8 cellular contexts compared by ENCODE assay signal in genomic region chr16:22297871-22298733, GRCh38. TPM values are rescaled to one million over a fixed set of nuclear protein-coding genes. Genes with fewer than 3 reads are reported as not detected.
DNase-seq lines count a peak whose midpoint lies in the region; ATAC-seq and TF ChIP-seq lines count a peak whose summit lies in the region.

No MANE protein-coding gene starts in this region.

- intact Hi-C loops in activated CD4-positive, alpha-beta memory T cell treated with anti-CD3 and anti-CD28 coated beads for 36 hours (cut with micrococcal nuclease) = loop anchor here (1.0 to 2.0 kb wide), 7 partner anchors 57 to 291 kb away; partner anchors contain the start of genes CDR2 and EEF2K

- H3K4me3 Mint-ChIP-seq in activated CD4-positive, alpha-beta memory T cell treated with anti-CD3 and anti-CD28 coated beads for 36 hours = peak overlapping the region; percentile 94

- H3K27ac Mint-ChIP-seq in activated CD4-positive, alpha-beta memory T cell treated with anti-CD3 and anti-CD28 coated beads for 36 hours = peak overlapping the region; percentile 97

- no peak for TF ChIP-seq CTCF in AG09319 (IDR thresholded peaks at IDR 0.05; ENCODE audit: low read depth, low read length)
- TF ChIP-seq CTCF in lung (IDR thresholded peaks at IDR 0.05; ENCODE audit: control extremely low read depth, extremely low read depth) = no peak

- peak; percentile 12 for ATAC-seq in GM19025 (IDR thresholded peaks at IDR 0.05; ENCODE audit: low read depth, unreplicated experiment)
- peak; percentile 30 for ATAC-seq in HG03558 (IDR thresholded peaks at IDR 0.05; ENCODE audit: extremely low read depth, unreplicated experiment)
- ATAC-seq in lung (ENCODE audit: insufficient read depth, low FRiP score) = peak; percentile 23

- POLR2A ChIA-PET in activated CD4-positive, alpha-beta memory T cell treated with anti-CD3 and anti-CD28 coated beads for 36 hours (lab: Charles Lee) = interaction anchor here (0.9 to 5.9 kb wide), 7 partner anchors 16 to 345 kb away, joined by 3 to 29 read pairs (median 5); partner anchors contain the start of genes EEF2K and UQCRC2

- no peaks in the 10 kb centered on the region for H3K4me1 ChIP-seq in ectodermal cell (ENCODE audit: control insufficient read depth, insufficient read depth, low read length)
- H3K4me1 ChIP-seq in lung (ENCODE audit: control insufficient read depth in 2 of 2, insufficient read depth in 2 of 2, low read length in 2 of 2) = peaks cover 0 to 3% of the 10 kb centered on the region in 2 donors

- H3K4me1 Mint-ChIP-seq in activated CD4-positive, alpha-beta memory T cell treated with anti-CD3 and anti-CD28 coated beads for 36 hours (ENCODE audit: low read depth) = peaks cover 44% of the 10 kb centered on the region

- 6 to 7% methylated on average over 37 to 39 of the region's 39 CpGs for WGBS in ectodermal cell, 2 experiments
- WGBS in lung, 2 donors = 0 to 1% methylated on average over 39 of the region's 39 CpGs

- no peaks in the 10 kb centered on the region for H3K9me3 ChIP-seq in ectodermal cell (ENCODE audit: control insufficient read depth, low read length)
- no peaks in the 10 kb centered on the region for H3K9me3 ChIP-seq in lung (ENCODE audit: control insufficient read depth in 2 of 2, insufficient read depth in 1 of 2, low read length in 1 of 2)

- DNase-seq in AG09319 (ENCODE audit: extremely low read depth, low read depth) = peak; percentile 95
- peak; percentile 70 for DNase-seq in NCI-H748 treated with DMSO at 0.1 percent for 48 hours (lab: John Stamatoyannopoulos, UW)
- DNase-seq in activated CD4-positive, alpha-beta memory T cell treated with anti-CD3 and anti-CD28 coated beads for 36 hours = peak; percentile 82
- DNase-seq in lung (ENCODE audit: low spot score) = peak; percentile 69
- DNase-seq in stimulated activated CD4-positive, alpha-beta T cell treated with anti-CD3 and anti-CD28 coated beads, TNF-alpha, amount 100 ng/mL, for 24 hours (ENCODE audit: low read depth in 3 of 3) = peak; percentile 50 to 66 (median 65)

- H3K27me3 Mint-ChIP-seq in activated CD4-positive, alpha-beta memory T cell treated with anti-CD3 and anti-CD28 coated beads for 36 hours = peaks cover 1% of the 10 kb centered on the region

- peak overlapping the region; percentile 82 for H3K27ac ChIP-seq in ectodermal cell (ENCODE audit: insufficient read depth, low read depth, low read length, poor library complexity, severe bottlenecking)
- H3K27ac ChIP-seq in lung (ENCODE audit: low read depth in 1 of 2, low read length in 1 of 2) = peak overlapping the region; percentile 81 to 95

- H3K36me3 Mint-ChIP-seq in activated CD4-positive, alpha-beta memory T cell treated with anti-CD3 and anti-CD28 coated beads for 36 hours = peaks cover 35% of the 10 kb centered on the region

- peaks cover 3% of the 10 kb centered on the region for H3K36me3 ChIP-seq in ectodermal cell (ENCODE audit: control insufficient read depth, insufficient read depth, low read length)
- peaks cover 0 to 12% of the 10 kb centered on the region in 2 donors for H3K36me3 ChIP-seq in lung (ENCODE audit: control insufficient read depth in 2 of 2, insufficient read depth in 2 of 2, low read length in 2 of 2)

- CTCF ChIA-PET in activated CD4-positive, alpha-beta memory T cell treated with anti-CD3 and anti-CD28 coated beads for 36 hours (lab: Charles Lee) = interaction anchor here (0.9 to 3.8 kb wide), 8 partner anchors 14 to 220 kb away, joined by 3 to 41 read pairs (median 7); partner anchors contain the start of gene EEF2K

- H3K4me3 ChIP-seq in ectodermal cell (ENCODE audit: insufficient read depth, low read depth, low read length) = peak overlapping the region; percentile 90
- peak overlapping the region; percentile 92 for H3K4me3 ChIP-seq in lung

- H3K27me3 ChIP-seq in ectodermal cell (ENCODE audit: control insufficient read depth, insufficient read depth, low read length, poor library complexity, severe bottlenecking) (no peaks in the 10 kb centered on the region), lung (ENCODE audit: control insufficient read depth, insufficient read depth) (no peaks in the 10 kb centered on the region)

- no peaks in the 10 kb centered on the region for H3K9me3 Mint-ChIP-seq in activated CD4-positive, alpha-beta memory T cell treated with anti-CD3 and anti-CD28 coated beads for 36 hours

RNA-seq across cellular contexts. Expression of gene POLR3E, which starts 0.9 kb away (rescaled TPM):
- 10 to 100 TPM; 75.0 to 80.3 TPM for total RNA-seq in activated CD4-positive, alpha-beta memory T cell treated with anti-CD3 and anti-CD28 coated beads for 36 hours
- polyA plus RNA-seq in ectodermal cell (2013, experiment 1 of 4) = 67.4 TPM
- polyA plus RNA-seq in ectodermal cell (2013, experiment 2 of 4) = 57.0 TPM
- 35.4 TPM for polyA plus RNA-seq in ectodermal cell (2013, experiment 3 of 4)
- polyA plus RNA-seq in ectodermal cell (2013, experiment 4 of 4) = 34.7 TPM
- total RNA-seq in lung = 10 to 100 TPM; 44.0 to 44.3 TPM
- polyA plus RNA-seq in lung = 10 to 100 TPM; 23.2 to 24.1 TPM

Comparison
In these comparisons a context has a peak if more than half of its experiments do, and no peak if none do; other contexts are left out.
1. Peak in every context shown above with its lines: DNase-seq, ATAC-seq, H3K4me3 ChIP-seq and H3K27ac ChIP-seq.